10 cellular contexts compared by ENCODE assay signal in genomic region chr12:46549527-46550265, GRCh38.
DNase-seq lines count a peak whose midpoint lies in the region; ATAC-seq and TF ChIP-seq lines count a peak whose summit lies in the region.
"Had no signal": no experiment of that assay in that cellular context is flagged by ENCODE, and none has a peak within 500 bp of the region (broad histone marks: within the 10 kb centered on the region; RNA-seq: fewer than 3 reads in every experiment).

No MANE protein-coding gene starts in this region.

- no peak overlapping the region for H3K9ac ChIP-seq in adipocyte (ENCODE audit: low read length)

- H3K9me3 ChIP-seq in Panc1 (ENCODE audit: control insufficient read depth, insufficient read depth, low read depth, low read length): peaks cover 16% of the 10 kb centered on the region; the same call in 1 of the 2 replicates
- no peaks in the 10 kb centered on the region for H3K9me3 ChIP-seq in adipocyte (ENCODE audit: control insufficient read depth, low read length)

- H3K36me3 ChIP-seq in Panc1 (ENCODE audit: control insufficient read depth, insufficient read depth, low read length) (no peaks in the 10 kb centered on the region), adipocyte (ENCODE audit: control insufficient read depth, insufficient read depth, low read length, severe bottlenecking) (no peaks in the 10 kb centered on the region)

- CTCF ChIA-PET in Panc1 (lab: Charles Lee): no interaction called here

- POLR2A ChIA-PET in Panc1 (lab: Charles Lee): interaction anchor here (0.6 kb wide), 1 partner anchor 96 kb away, joined by 3 read pairs; no protein-coding TSS in a partner anchor

- peak overlapping the region; percentile 71; the same call in 1 of the 2 replicates for H3K27ac ChIP-seq in Panc1 (ENCODE audit: low read length)

- H3K27me3 ChIP-seq in Panc1 (ENCODE audit: control insufficient read depth, insufficient read depth, low read length): no peaks in the 10 kb centered on the region
- no peaks in the 10 kb centered on the region for H3K27me3 ChIP-seq in adipocyte (replicated peaks; ENCODE audit: control insufficient read depth, insufficient read depth, low read length)

- H3K4me1 ChIP-seq in Panc1 (ENCODE audit: control insufficient read depth, insufficient read depth, low read length) (peaks cover 2% of the 10 kb centered on the region; the same call in 1 of the 2 replicates), adipocyte (ENCODE audit: control insufficient read depth, insufficient read depth, low read length) (peaks cover 48% of the 10 kb centered on the region)

- BruUV-seq in Panc1 (replicated peaks; lab: Mats Ljungman, UMichigan): no TSS peak

- intact Hi-C loops in Panc1 (cut with micrococcal nuclease; ENCODE audit: unreplicated experiment): no loop called here

- no peak overlapping the region for H3K4me3 ChIP-seq in Panc1 (ENCODE audit: low read depth in 2 of 2, low read length in 2 of 2)
- no peak overlapping the region for H3K4me3 ChIP-seq in adipocyte (ENCODE audit: low read length)
- H3K4me3 ChIP-seq in skeletal muscle cell (ENCODE audit: low read depth, low read length): no peak overlapping the region

- ATAC-seq in GM19395 (IDR thresholded peaks at IDR 0.05; ENCODE audit: unreplicated experiment) (peak; percentile 53), Panc1 (peak; percentile 63), GM21515 (IDR thresholded peaks at IDR 0.05; ENCODE audit: unreplicated experiment) (no peak), GM19397 (IDR thresholded peaks at IDR 0.05; ENCODE audit: unreplicated experiment) (no peak)
- ATAC-seq: effector memory CD8-positive, alpha-beta T cell had no signal

- in situ Hi-C loops in Panc1 (cut with HindIII; ENCODE audit: low pct_unique_long_range_greater_than_20kb, low sequenced_read_pairs): no loop called here

- TF ChIP-seq CTCF in Panc1 (IDR thresholded peaks at IDR 0.05): no peak

- no peak for DNase-seq in Panc1 (ENCODE audit: low read depth, low spot score)
- DNase-seq in adipocyte (ENCODE audit: low read depth): peak; percentile 91
- DNase-seq in skeletal muscle cell (ENCODE audit: low read depth): peak; percentile 91
- no peak for DNase-seq in kidney glomerular epithelial cell (lab: John Stamatoyannopoulos, UW)
- DNase-seq in NCI-H146 treated with DMSO at 0.1 percent for 48 hours (lab: John Stamatoyannopoulos, UW; ENCODE audit: unreplicated experiment): no peak
- DNase-seq: effector memory CD8-positive, alpha-beta T cell; NCI-H510A treated with DMSO at 0.1 percent for 48 hours had no signal

Comparison
In these comparisons a context has a peak if more than half of its experiments do, and no peak if none do; other contexts are left out.
1. ATAC-seq: peak in GM19395 (single experiment) and Panc1 (single experiment); none in GM21515 (single experiment) and GM19397 (single experiment).
2. DNase-seq: peak in adipocyte (single experiment) and skeletal muscle cell (single experiment); none in Panc1 (single experiment), kidney glomerular epithelial cell (single experiment) and NCI-H146 treated with DMSO at 0.1 percent for 48 hours (single experiment).